In genomic region chr16:89582614-89583196, GRCh38 we compare ENCODE assay signal across 17 cellular contexts. TPM values are rescaled to one million over a fixed set of nuclear protein-coding genes. Genes with fewer than 3 reads are reported as not detected.
A peak's percentile ranks its signal among the peaks of the same experiment; 100 is the strongest.
DNase-seq lines count a peak whose midpoint lies in the region; ATAC-seq and TF ChIP-seq lines count a peak whose summit lies in the region.
"Had no signal": no experiment of that assay in that cellular context is flagged by ENCODE, and none has a peak within 500 bp of the region (broad histone marks: within the 10 kb centered on the region; RNA-seq: fewer than 3 reads in every experiment).

No MANE protein-coding gene starts in this region.

- TF ChIP-seq CTCF in IMR-90 (conservative IDR thresholded peaks at IDR 0.05; ENCODE audit: low read depth, low read length) (no peak), colonic mucosa (IDR thresholded peaks at IDR 0.05) (no peak), liver (IDR thresholded peaks at IDR 0.05; ENCODE audit: low read depth, low read length, missing input control) (no peak)

- in situ Hi-C loops in IMR-90 (cut with MboI; ENCODE audit: low sequenced_read_pairs): no loop called here

- no peak for TF ChIP-seq POLR2A in IMR-90 (IDR thresholded peaks at IDR 0.05; ENCODE audit: low read depth, low read length)

- WGBS in IMR-90 (ENCODE audit: extremely low coverage in 2 of 2, insufficient read length in 1 of 2), 2 experiments: 96% methylated on average over 12 of the region's 19 CpGs; no CpG with 5 or more reads in 1 of the 2 experiments
- 96% methylated on average over 19 of the region's 19 CpGs for WGBS in liver

- peak overlapping the region; percentile 96 for H2BK20ac ChIP-seq in IMR-90 (ENCODE audit: low read depth, low read length)

- H3K36me3 ChIP-seq in IMR-90 (ENCODE audit: control insufficient read depth, insufficient read depth, low read length): peaks cover 6% of the 10 kb centered on the region; the same call in 1 of the 2 replicates
- no peaks in the 10 kb centered on the region for H3K36me3 ChIP-seq in colonic mucosa
- no peaks in the 10 kb centered on the region for H3K36me3 ChIP-seq in liver (ENCODE audit: control insufficient read depth in 4 of 4, insufficient read depth in 3 of 4, low read depth in 1 of 4, low read length in 3 of 4)
- H3K36me3 ChIP-seq: gastroesophageal sphincter, right atrium auricular region had no signal

- H3K27ac Mint-ChIP-seq in stimulated activated memory B cell treated with anti-CD40 and anti-IgM and Interleukin-4, amounts not matched to agents 10 μg/mL and 1 μg/mL and 100 μg/mL, for 72 hours: no peak overlapping the region
- H3K27ac Mint-ChIP-seq: activated CD4-positive, alpha-beta T cell treated with anti-CD3 and anti-CD28 coated beads for 36 hours; activated naive CD8-positive, alpha-beta T cell treated with anti-CD3 and anti-CD28 coated beads, Interleukin-2, amount 10 ng/mL, durations not matched to agents 7 days and 5 days had no signal

- CTCF ChIA-PET in IMR-90 (lab: Yijun Ruan, JAX): no interaction called here

- intact Hi-C loops in IMR-90 (cut with micrococcal nuclease): no loop called here
- intact Hi-C loops in colonic mucosa (cut with DNase I): no loop called here

- peak overlapping the region; percentile 95 for H2BK120ac ChIP-seq in IMR-90 (ENCODE audit: low read depth, low read length)

- H3K79me1 ChIP-seq in IMR-90 (ENCODE audit: low read depth in 1 of 2, low read length in 2 of 2): peaks cover 0 to 13% of the 10 kb centered on the region in 2 experiments; a peak in 1 of 4 replicates

- TF ChIP-seq RAD21 in IMR-90 (IDR thresholded peaks at IDR 0.05; ENCODE audit: low read length): no peak
- no peak for TF ChIP-seq RAD21 in liver (IDR thresholded peaks at IDR 0.05)

- H4K91ac ChIP-seq in IMR-90 (ENCODE audit: insufficient read depth, low read depth, low read length): peak overlapping the region; percentile 93

- peak overlapping the region; percentile 91; the same call in 2 of the 3 replicates for H2BK15ac ChIP-seq in IMR-90 (ENCODE audit: low read depth, low read length)

- H3K9me1 ChIP-seq in IMR-90 (ENCODE audit: insufficient read depth, low read length): peaks cover 26% of the 10 kb centered on the region

- H3K4me3 Mint-ChIP-seq in stimulated activated memory B cell treated with anti-CD40 and anti-IgM and Interleukin-4, amounts not matched to agents 10 μg/mL and 1 μg/mL and 100 μg/mL, for 72 hours: no peak overlapping the region
- H3K4me3 Mint-ChIP-seq: activated CD4-positive, alpha-beta T cell treated with anti-CD3 and anti-CD28 coated beads for 36 hours; activated naive CD8-positive, alpha-beta T cell treated with anti-CD3 and anti-CD28 coated beads, Interleukin-2, amount 10 ng/mL, durations not matched to agents 7 days and 5 days; type B pancreatic cell had no signal

- H3K23ac ChIP-seq in IMR-90 (ENCODE audit: low read depth, low read length): no peak overlapping the region

- no peak for ATAC-seq in IMR-90 (ENCODE audit: low read depth)
- ATAC-seq in stimulated activated memory B cell treated with anti-CD40 and anti-IgM and Interleukin-4, amounts not matched to agents 10 μg/mL and 1 μg/mL and 100 μg/mL, for 72 hours: peak; percentile 25
- ATAC-seq: activated CD4-positive, alpha-beta T cell treated with anti-CD3 and anti-CD28 coated beads for 36 hours; stimulated activated naive CD8-positive, alpha-beta T cell treated with anti-CD3 and anti-CD28 coated beads, Interleukin-15, Interleukin-2, amounts not matched to agents 100 U/mL and 50 U/mL, for 24 hours had no signal

- H3K9ac ChIP-seq in IMR-90 (ENCODE audit: low read depth, low read length) (no peak overlapping the region), colonic mucosa (ENCODE audit: low read depth in 2 of 2, low read length in 2 of 2) (peak overlapping the region; percentile 43 to 58), liver (ENCODE audit: low read depth in 1 of 2, low read length in 2 of 2) (peak overlapping the region in 1 of 2 donors; percentile 47)

- H4K20me1 ChIP-seq in IMR-90 (ENCODE audit: insufficient read depth, low read length): peaks cover 3% of the 10 kb centered on the region; the same call in 1 of the 2 replicates

- peak overlapping the region; percentile 98 for H2AK5ac ChIP-seq in IMR-90 (ENCODE audit: low read depth, low read length)

- H3K4me1 ChIP-seq in IMR-90 (ENCODE audit: control insufficient read depth, insufficient read depth, low read length) (peaks cover 17% of the 10 kb centered on the region), colonic mucosa (no peaks in the 10 kb centered on the region), liver (ENCODE audit: control insufficient read depth in 4 of 4, insufficient read depth in 4 of 4, low read length in 3 of 4) (peaks cover 6 to 13% (median 6%) of the 10 kb centered on the region in 4 donors)

- dilution Hi-C loops in IMR-90 (cut with HindIII; ENCODE audit: low sequenced_read_pairs, unreplicated experiment): no loop called here

- peak overlapping the region; percentile 79 for H4K5ac ChIP-seq in IMR-90 (ENCODE audit: low read depth, low read length)

- 0 out of 2 replicates have a peak overlapping the region, but pooled peaks have one; percentile 30 for H3K14ac ChIP-seq in IMR-90 (replicated peaks; ENCODE audit: low read depth, low read length)

- no peaks in the 10 kb centered on the region for H3K9me3 Mint-ChIP-seq in stimulated activated memory B cell treated with anti-CD40 and anti-IgM and Interleukin-4, amounts not matched to agents 10 μg/mL and 1 μg/mL and 100 μg/mL, for 72 hours
- H3K9me3 Mint-ChIP-seq: activated naive CD8-positive, alpha-beta T cell treated with anti-CD3 and anti-CD28 coated beads, Interleukin-2, amount 10 ng/mL, durations not matched to agents 7 days and 5 days; type B pancreatic cell had no signal

- H2BK5ac ChIP-seq in IMR-90 (ENCODE audit: low read depth, low read length, poor library complexity, severe bottlenecking): peak overlapping the region; percentile 77

- H3K27me3 Mint-ChIP-seq in stimulated activated memory B cell treated with anti-CD40 and anti-IgM and Interleukin-4, amounts not matched to agents 10 μg/mL and 1 μg/mL and 100 μg/mL, for 72 hours: no peaks in the 10 kb centered on the region
- H3K27me3 Mint-ChIP-seq: activated CD4-positive, alpha-beta T cell treated with anti-CD3 and anti-CD28 coated beads for 36 hours had no signal

- H3K56ac ChIP-seq in IMR-90 (ENCODE audit: extremely low read depth, insufficient read depth, low read length): no peak overlapping the region

- peak overlapping the region; percentile 22 for H2AK9ac ChIP-seq in IMR-90 (replicated peaks; ENCODE audit: low read depth, low read length, poor library complexity)

- H2AFZ ChIP-seq in IMR-90 (replicated peaks; ENCODE audit: low read length, poor library complexity): peak overlapping the region; percentile 58

- POLR2A ChIA-PET in IMR-90 (lab: Charles Lee; ENCODE audit: unreplicated experiment): no interaction called here

- no peak overlapping the region for H3K4me3 ChIP-seq in IMR-90 (ENCODE audit: insufficient read depth, low read depth, low read length)
- H3K4me3 ChIP-seq in colonic mucosa: no peak overlapping the region
- no peak overlapping the region for H3K4me3 ChIP-seq in liver (ENCODE audit: low read depth in 1 of 3, low read length in 3 of 3)
- H3K4me3 ChIP-seq: gastroesophageal sphincter, right atrium auricular region had no signal

- no TSS peak for BruUV-seq in IMR-90 (replicated peaks; lab: Mats Ljungman, UMichigan)

- H3K4me2 ChIP-seq in IMR-90 (ENCODE audit: low read depth, low read length): no peak overlapping the region

- peak overlapping the region; percentile 59 to 92; a peak in 3 of 4 replicates for H4K8ac ChIP-seq in IMR-90 (ENCODE audit: low read depth in 2 of 2, low read length in 2 of 2)

- H3K36me3 Mint-ChIP-seq in stimulated activated memory B cell treated with anti-CD40 and anti-IgM and Interleukin-4, amounts not matched to agents 10 μg/mL and 1 μg/mL and 100 μg/mL, for 72 hours: no peaks in the 10 kb centered on the region
- H3K36me3 Mint-ChIP-seq: activated naive CD8-positive, alpha-beta T cell treated with anti-CD3 and anti-CD28 coated beads, Interleukin-2, amount 10 ng/mL, durations not matched to agents 7 days and 5 days; type B pancreatic cell had no signal

- H3K4ac ChIP-seq in IMR-90 (ENCODE audit: low read depth, low read length): peak overlapping the region; percentile 96

- peak overlapping the region; percentile 55; the same call in 1 of the 2 replicates for H3K27ac ChIP-seq in IMR-90 (ENCODE audit: insufficient read depth, low read length)
- H3K27ac ChIP-seq in colonic mucosa: peak overlapping the region; percentile 52
- peak overlapping the region; percentile 68 to 69 for H3K27ac ChIP-seq in liver (ENCODE audit: low read depth in 1 of 2, low read length in 2 of 2)
- H3K27ac ChIP-seq: gastroesophageal sphincter, right atrium auricular region had no signal

- H3K4me1 Mint-ChIP-seq in stimulated activated memory B cell treated with anti-CD40 and anti-IgM and Interleukin-4, amounts not matched to agents 10 μg/mL and 1 μg/mL and 100 μg/mL, for 72 hours: no peaks in the 10 kb centered on the region
- H3K4me1 Mint-ChIP-seq: activated CD4-positive, alpha-beta T cell treated with anti-CD3 and anti-CD28 coated beads for 36 hours; activated naive CD8-positive, alpha-beta T cell treated with anti-CD3 and anti-CD28 coated beads, Interleukin-2, amount 10 ng/mL, durations not matched to agents 7 days and 5 days had no signal

- DNase-seq in IMR-90: no peak
- DNase-seq in colonic mucosa: no peak
- DNase-seq in hypothalamus (lab: John Stamatoyannopoulos, UW): no peak
- DNase-seq in NCI-H1092 treated with DMSO at 0.1 percent for 48 hours (lab: John Stamatoyannopoulos, UW): no peak
- DNase-seq in stimulated activated CD4-positive, alpha-beta T cell treated with anti-CD3 and anti-CD28 coated beads, Interleukin-4, amount 100 ng/mL, for 4 hours: no peak
- DNase-seq: activated CD4-positive, alpha-beta T cell treated with anti-CD3 and anti-CD28 coated beads for 36 hours; activated naive CD8-positive, alpha-beta T cell treated with anti-CD3 and anti-CD28 coated beads, Interleukin-2, amount 10 ng/mL, durations not matched to agents 7 days and 5 days; NCI-H1436; NCI-H2171 treated with DMSO at 0.1 percent for 48 hours; nucleus accumbens; stimulated activated naive CD8-positive, alpha-beta T cell treated with anti-CD3 and anti-CD28 coated beads, Interleukin-15, Interleukin-2, amounts not matched to agents 100 U/mL and 50 U/mL, for 24 hours had no signal

- H3K27me3 ChIP-seq in IMR-90 (ENCODE audit: control insufficient read depth, insufficient read depth, low read length) (no peaks in the 10 kb centered on the region), colonic mucosa (no peaks in the 10 kb centered on the region), liver (ENCODE audit: control insufficient read depth in 4 of 4, insufficient read depth in 4 of 4, low read length in 3 of 4) (no peaks in the 10 kb centered on the region)
- H3K27me3 ChIP-seq: right atrium auricular region had no signal

- H3K9me3 ChIP-seq in IMR-90 (ENCODE audit: control insufficient read depth, insufficient read depth, low read length) (no peaks in the 10 kb centered on the region), colonic mucosa (no peaks in the 10 kb centered on the region), liver (ENCODE audit: control insufficient read depth in 4 of 4, low read length in 3 of 4) (no peaks in the 10 kb centered on the region)
- H3K9me3 ChIP-seq: gastroesophageal sphincter, right atrium auricular region had no signal

- peak overlapping the region; percentile 68; the same call in 1 of the 2 replicates for H3K18ac ChIP-seq in IMR-90 (ENCODE audit: low read depth, low read length)

RNA-seq across cellular contexts. Expression of gene CPNE7, which starts 7.1 kb away (rescaled TPM):
- 5.0 and 5.4 TPM in 2 replicates for total RNA-seq in IMR-90 (2012; rRNA removed)
- polyA plus RNA-seq in IMR-90 (2012; rRNA removed): 17.4 and 17.7 TPM in 2 replicates
- 5.8 and 13.6 TPM in 2 replicates for polyA plus RNA-seq in IMR-90 (2012; cell fraction: cytosol; rRNA removed)
- 145 and 321 TPM in 2 replicates for polyA plus RNA-seq in IMR-90 (2012; cell fraction: nucleus; rRNA removed; ENCODE audit: low replicate concordance)
- 1 to 10 TPM in 1 of 2 donors, under 1 TPM in 1; 0.19 to 1.6 TPM for total RNA-seq in colonic mucosa
- total RNA-seq in liver: under 1 TPM in 1 of 2 donors, not detected in 1; 0.47 TPM
- polyA plus RNA-seq in liver: under 1 TPM; 0.30 to 0.56 TPM
- total RNA-seq: right atrium auricular region had no signal

RNA-seq across cellular contexts. Expression of gene RPL13, which starts 22.2 kb away (rescaled TPM):
- total RNA-seq in IMR-90 (2012; rRNA removed): 1,549 and 2,098 TPM in 2 replicates
- 3,527 and 5,396 TPM in 2 replicates for polyA plus RNA-seq in IMR-90 (2012; rRNA removed)
- 7,098 and 10,427 TPM in 2 replicates for polyA plus RNA-seq in IMR-90 (2012; cell fraction: cytosol; rRNA removed)
- polyA plus RNA-seq in IMR-90 (2012; cell fraction: nucleus; rRNA removed; ENCODE audit: low replicate concordance): 1,689 and 3,565 TPM in 2 replicates
- total RNA-seq in colonic mucosa: 1,000 to 10,000 TPM; 1,855 to 2,011 TPM
- 1,000 to 10,000 TPM; 1,021 to 2,122 TPM for total RNA-seq in liver
- polyA plus RNA-seq in liver: 1,000 to 10,000 TPM in 1 of 2 donors, 100 to 1,000 TPM in 1; 699 to 2,663 TPM

RNA-seq across cellular contexts. Expression of gene DPEP1, which starts 30.7 kb away (rescaled TPM):
- total RNA-seq in IMR-90 (2012; rRNA removed): not detected in 2 replicates
- not detected in 2 replicates for polyA plus RNA-seq in IMR-90 (2012; rRNA removed)
- not detected in 2 replicates for polyA plus RNA-seq in IMR-90 (2012; cell fraction: cytosol; rRNA removed)
- polyA plus RNA-seq in IMR-90 (2012; cell fraction: nucleus; rRNA removed; ENCODE audit: low replicate concordance): not detected in 2 replicates
- total RNA-seq in colonic mucosa: 1 to 10 TPM in 1 of 2 donors, under 1 TPM in 1; 0.42 to 2.7 TPM
- total RNA-seq in liver: under 1 TPM; 0.25 to 0.65 TPM
- polyA plus RNA-seq in liver: under 1 TPM; 0.14 to 0.83 TPM
- total RNA-seq: activated CD4-positive, alpha-beta T cell treated with anti-CD3 and anti-CD28 coated beads for 36 hours; activated naive CD8-positive, alpha-beta T cell treated with anti-CD3 and anti-CD28 coated beads, Interleukin-2, amount 10 ng/mL, durations not matched to agents 7 days and 5 days had no signal
- polyA plus RNA-seq: BJ had no signal
